8 cellular contexts compared by ENCODE assay signal in the genomic region with DNA sequence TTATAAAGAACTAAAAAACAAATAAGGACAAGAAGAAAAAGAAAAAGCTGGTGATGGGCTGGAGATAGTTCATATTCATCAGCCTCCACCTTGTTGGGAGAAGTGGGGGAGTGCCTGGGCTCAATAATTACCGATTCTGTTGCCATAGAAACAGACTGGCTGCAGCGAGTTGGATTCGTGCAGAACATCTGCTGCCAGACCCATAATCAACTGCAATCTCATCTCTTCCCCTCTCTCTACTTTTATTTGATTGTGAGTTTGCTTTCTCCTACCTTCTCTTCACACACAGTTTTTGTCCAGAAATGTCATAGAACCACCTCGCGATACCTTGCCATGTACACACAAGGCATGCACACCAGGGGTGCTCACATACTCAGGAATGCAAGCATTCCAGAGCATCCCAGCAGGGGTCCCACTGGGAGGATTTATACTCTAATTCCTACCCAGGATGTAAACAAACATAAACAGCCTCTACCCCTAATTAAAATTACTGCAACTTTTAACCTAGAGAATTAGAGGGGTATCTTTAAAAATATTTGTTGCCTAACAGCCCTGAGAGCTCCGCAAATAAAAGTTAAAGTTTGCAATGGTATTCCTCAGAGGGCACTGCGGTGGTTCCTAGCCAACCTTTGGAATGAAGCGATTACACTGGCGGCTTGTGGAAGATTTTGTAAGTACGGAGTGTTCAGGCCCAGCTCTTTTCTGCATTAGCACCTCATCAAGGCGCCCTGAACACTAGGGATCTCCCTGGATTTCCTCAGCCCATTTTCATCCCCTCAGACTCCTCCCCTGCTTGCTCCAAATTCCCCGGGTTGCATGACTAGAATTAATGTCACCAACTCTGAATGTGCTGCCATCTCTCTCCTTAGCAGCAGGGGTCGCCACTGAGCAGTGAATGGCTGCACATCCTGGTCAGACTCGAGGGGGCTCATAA.
DNase-seq lines count a peak whose midpoint lies in the region; ATAC-seq lines count a peak whose summit lies in the region.

No MANE protein-coding gene starts in this region.

- no peaks in the 10 kb centered on the region for H3K27me3 Mint-ChIP-seq in central memory CD8-positive, alpha-beta T cell

- ATAC-seq in GM19395 (IDR thresholded peaks at IDR 0.05; ENCODE audit: unreplicated experiment) = peak; percentile 67
- no peak for ATAC-seq in central memory CD8-positive, alpha-beta T cell (replicated peaks; ENCODE audit: extremely low read depth, poor library complexity, severe bottlenecking)

- no peaks in the 10 kb centered on the region for H3K9me3 Mint-ChIP-seq in central memory CD8-positive, alpha-beta T cell

- DNase-seq in AG20443 (ENCODE audit: low spot score) (peak; percentile 87), NCI-H146 treated with DMSO at 0.1 percent for 48 hours (lab: John Stamatoyannopoulos, UW; ENCODE audit: unreplicated experiment) (peak; percentile 79), kidney tubule cell (ENCODE audit: low spot score) (peak; percentile 63), cortex of kidney (lab: John Stamatoyannopoulos, UW) (no peak)
- DNase-seq in activated CD4-positive, CD25-positive, alpha-beta regulatory T cell treated with anti-CD3 and anti-CD28 coated beads, Interleukin-2, amount 50 U/mL, for 16 hours (ENCODE audit: low read depth, low spot score) = peak; percentile 20
- DNase-seq in central memory CD8-positive, alpha-beta T cell (ENCODE audit: low spot score in 2 of 2) = peak; percentile 45 to 47
- peak; percentile 39 to 61 for DNase-seq in stimulated activated CD4-positive, alpha-beta T cell treated with anti-CD3 and anti-CD28 coated beads, Interleukin-4, amount 100 ng/mL, for 4 hours

- H3K4me1 Mint-ChIP-seq in central memory CD8-positive, alpha-beta T cell = peaks cover 40% of the 10 kb centered on the region

- H3K4me3 Mint-ChIP-seq in central memory CD8-positive, alpha-beta T cell = no peak overlapping the region

- H3K27ac Mint-ChIP-seq in central memory CD8-positive, alpha-beta T cell (ENCODE audit: low read depth) = no peak overlapping the region

- peaks cover 1% of the 10 kb centered on the region for H3K36me3 Mint-ChIP-seq in central memory CD8-positive, alpha-beta T cell (ENCODE audit: insufficient read depth)
